ENCODE assay signal across 9 cellular contexts in genomic region chr2:84927275-84927627, GRCh38. TPM values are rescaled to one million over a fixed set of nuclear protein-coding genes. Genes with fewer than 3 reads are reported as not detected.
DNase-seq lines count a peak whose midpoint lies in the region; ATAC-seq, FAIRE-seq and TF ChIP-seq lines count a peak whose summit lies in the region.
"Had no signal": no experiment of that assay in that cellular context is flagged by ENCODE, and none has a peak within 500 bp of the region (broad histone marks: within the 10 kb centered on the region; RNA-seq: fewer than 3 reads in every experiment).

No MANE protein-coding gene starts in this region.

- TF ChIP-seq EP300 in K562 (IDR thresholded peaks at IDR 0.05; ENCODE audit: low read length) = no peak

- 33% methylated on average over 3 of the region's 3 CpGs for WGBS in K562 (ENCODE audit: insufficient coverage, low coverage, missing lambda C conversion rate)

- in situ Hi-C loops in K562 (cut with MboI) = loop anchor here (5.0 to 10.0 kb wide), 2 partner anchors 378 to 430 kb away; no protein-coding TSS in a partner anchor

- H3K27me3 ChIP-seq in KMS-11 (ENCODE audit: insufficient read depth, low read depth) (no peaks in the 10 kb centered on the region), K562 (ENCODE audit: control insufficient read depth in 2 of 2, insufficient read depth in 2 of 2, low read length in 2 of 2) (no peaks in the 10 kb centered on the region; a peak in 2 of 5 replicates), neutrophil (no peaks in the 10 kb centered on the region)
- H3K27me3 ChIP-seq: tibial nerve had no signal

- no peak for TF ChIP-seq RAD21 in K562 (CRISPR knock-in tag; conservative IDR thresholded peaks at IDR 0.05 in 1 of 2, IDR thresholded peaks at IDR 0.05 in 1 of 2)

- H3K4me2 ChIP-seq in KMS-11 (peak overlapping the region; percentile 85), K562 (ENCODE audit: insufficient read depth, low read length) (peak overlapping the region; percentile 93; the same call in 1 of the 2 replicates)

- H3K9ac ChIP-seq in KMS-11 (peak overlapping the region; percentile 61; the same call in 1 of the 2 replicates), K562 (ENCODE audit: insufficient read depth in 1 of 2, low read depth in 2 of 2, low read length in 2 of 2) (no peak overlapping the region)

- H3K4me1 ChIP-seq in KMS-11 (ENCODE audit: low read depth, poor library complexity, severe bottlenecking) (peaks cover 52% of the 10 kb centered on the region), K562 (replicated peaks in 1 of 2; ENCODE audit: control insufficient read depth in 2 of 2, insufficient read depth in 2 of 2, low read length in 2 of 2) (peaks cover 13 to 19% of the 10 kb centered on the region in 2 experiments), neutrophil (ENCODE audit: control insufficient read depth in 1 of 2, insufficient read depth in 1 of 2, low read depth in 1 of 2, low read length in 1 of 2) (peaks cover 19 to 26% of the 10 kb centered on the region in 2 experiments)

- DNase-seq in T-helper 1 cell = no peak
- no peak for DNase-seq in K562 (ENCODE audit: extremely low read depth in 1 of 4, low spot score in 3 of 4)
- no peak for DNase-seq in D721Med (ENCODE audit: insufficient read length, low spot score)
- no peak for DNase-seq in germinal center (ENCODE audit: low spot score)

- H3K9me3 ChIP-seq in K562 (replicated peaks; ENCODE audit: control insufficient read depth, insufficient read depth, low read depth, low read length) (no peaks in the 10 kb centered on the region), neutrophil (no peaks in the 10 kb centered on the region)
- H3K9me3 ChIP-seq: tibial nerve had no signal

- H3K36me3 ChIP-seq in KMS-11 (ENCODE audit: insufficient read depth) (no peaks in the 10 kb centered on the region), K562 (ENCODE audit: control insufficient read depth, insufficient read depth, low read length) (no peaks in the 10 kb centered on the region), neutrophil (no peaks in the 10 kb centered on the region)
- H3K36me3 ChIP-seq: tibial nerve had no signal

- no TSS peak for BruUV-seq in K562 (replicated peaks; lab: Mats Ljungman, UMichigan)

- H3K27ac ChIP-seq in KMS-11 (peak overlapping the region; percentile 67), K562 (ENCODE audit: extremely low read depth, low read depth, low read length) (no peak overlapping the region), neutrophil (peak overlapping the region; percentile 13)

- H3K79me2 ChIP-seq in KMS-11 (ENCODE audit: insufficient read depth, low read depth) = no peaks in the 10 kb centered on the region
- H3K79me2 ChIP-seq in K562 (ENCODE audit: control insufficient read depth, insufficient read depth, low read length) = no peaks in the 10 kb centered on the region

- POLR2A ChIA-PET in K562 (lab: Yijun Ruan, JAX) = interaction anchor here (2.8 kb wide), 1 partner anchor 20 kb away, joined by 23 read pairs; no protein-coding TSS in a partner anchor

- H3K4me3 Mint-ChIP-seq in T-helper 1 cell treated with Interleukin-12 subunit alpha and Interleukin-12 subunit beta and Interleukin-4 antibody, amounts not matched to agents 30 μg/mL and 1 μg/mL, for 36 hours = peak overlapping the region; percentile 94

- intact Hi-C loops in K562 (cut with micrococcal nuclease) = loop anchor here (1.0 to 10.0 kb wide), 5 partner anchors 140 to 432 kb away; no protein-coding TSS in a partner anchor

- ATAC-seq in K562 (no peak), GM21576 (IDR thresholded peaks at IDR 0.05; ENCODE audit: unreplicated experiment) (no peak)

- peaks cover 5% of the 10 kb centered on the region for H3K9me1 ChIP-seq in K562 (ENCODE audit: control insufficient read depth, insufficient read depth, low read length)

- peaks cover 46% of the 10 kb centered on the region for H3K4me1 Mint-ChIP-seq in T-helper 1 cell treated with Interleukin-12 subunit alpha and Interleukin-12 subunit beta and Interleukin-4 antibody, amounts not matched to agents 30 μg/mL and 1 μg/mL, for 36 hours (ENCODE audit: low read depth)

- H3K36me3 Mint-ChIP-seq in T-helper 1 cell treated with Interleukin-12 subunit alpha and Interleukin-12 subunit beta and Interleukin-4 antibody, amounts not matched to agents 30 μg/mL and 1 μg/mL, for 36 hours (ENCODE audit: low read depth) = peaks cover 7% of the 10 kb centered on the region

- H3K9me3 Mint-ChIP-seq in T-helper 1 cell treated with Interleukin-12 subunit alpha and Interleukin-12 subunit beta and Interleukin-4 antibody, amounts not matched to agents 30 μg/mL and 1 μg/mL, for 36 hours = peaks cover 5% of the 10 kb centered on the region

- FAIRE-seq in K562 (lab: Jason Lieb, UNC) (no peak), D721Med (lab: Jason Lieb, UNC) (no peak)

- no peak for TF ChIP-seq POLR2A in K562 (conservative IDR thresholded peaks at IDR 0.05)

- CTCF ChIA-PET in K562 (lab: Yijun Ruan, JAX; ENCODE audit: low intra/inter-chr PET ratio) = interaction anchor here (0.6 to 3.1 kb wide), 7 partner anchors 56 to 432 kb away, joined by 3 to 20 read pairs (median 4); no protein-coding TSS in a partner anchor

- H4K20me1 ChIP-seq in KMS-11 (ENCODE audit: insufficient read depth) (no peaks in the 10 kb centered on the region), K562 (replicated peaks; ENCODE audit: control insufficient read depth, insufficient read depth, low read length) (no peaks in the 10 kb centered on the region)

- TF ChIP-seq CTCF in KMS-11 (conservative IDR thresholded peaks at IDR 0.05; ENCODE audit: low read depth, low read length) (0 out of 2 replicates have a peak, but pooled peaks have one; percentile 1), K562 (IDR thresholded peaks at IDR 0.05 in 2 of 3, conservative IDR thresholded peaks at IDR 0.05 in 1 of 3; ENCODE audit: insufficient read depth in 2 of 3, low read depth in 1 of 3, low read length in 3 of 3) (no peak; a peak in 1 of 6 replicates), neutrophil (IDR thresholded peaks at IDR 0.05) (no peak), D721Med (IDR thresholded peaks at IDR 0.05; ENCODE audit: insufficient read depth, missing control alignments) (no peak)

- no peaks in the 10 kb centered on the region for H3K27me3 Mint-ChIP-seq in T-helper 1 cell treated with Interleukin-12 subunit alpha and Interleukin-12 subunit beta and Interleukin-4 antibody, amounts not matched to agents 30 μg/mL and 1 μg/mL, for 36 hours (ENCODE audit: low read depth)

- H3K4me3 ChIP-seq in KMS-11 (IDR thresholded peaks at IDR 0.05; ENCODE audit: insufficient read depth, low read depth, low read length) (no peak overlapping the region), K562 (no peak overlapping the region), neutrophil (ENCODE audit: low read depth in 1 of 2, low read length in 1 of 2) (peak overlapping the region; percentile 48 to 69)

- H2AFZ ChIP-seq in KMS-11 (ENCODE audit: low read depth) = peak overlapping the region; percentile 99; the same call in 1 of the 2 replicates
- peak overlapping the region; percentile 15; the same call in 1 of the 2 replicates for H2AFZ ChIP-seq in K562 (ENCODE audit: low read depth, low read length)

- H3K27ac Mint-ChIP-seq in T-helper 1 cell treated with Interleukin-12 subunit alpha and Interleukin-12 subunit beta and Interleukin-4 antibody, amounts not matched to agents 30 μg/mL and 1 μg/mL, for 36 hours = peak overlapping the region; percentile 93

RNA-seq across cellular contexts. Expression of gene TMSB10, which starts 21.8 kb away (rescaled TPM):
- total RNA-seq in K562 (2011; cell fraction: chromatin; rRNA removed; ENCODE audit: low replicate concordance) = 30.5 and 48.2 TPM in 2 replicates
- 34.2 and 70.4 TPM in 2 replicates for total RNA-seq in K562 (2011; cell fraction: nucleolus; rRNA removed)
- total RNA-seq in K562 (2011; cell fraction: nucleoplasm; rRNA removed) = 75.8 and 139 TPM in 2 replicates
- total RNA-seq in K562 (2014; rRNA removed) = 1,173 and 2,226 TPM in 2 replicates
- total RNA-seq in K562 (2014; rRNA removed; fragmentation: Illumina TruSeq; extraction: Trizol) = 959 and 1,048 TPM in 2 replicates
- total RNA-seq in K562 (2015; rRNA removed; fragmentation: Illumina TruSeq; extraction: Trizol) = 1,394 and 1,397 TPM in 2 replicates
- total RNA-seq in K562 (2021) = 583 and 608 TPM in 2 replicates
- polyA plus RNA-seq in K562 (2011; rRNA removed) = 266 and 531 TPM in 2 replicates
- 433 and 683 TPM in 2 replicates for polyA plus RNA-seq in K562 (2011; cell fraction: cytosol; rRNA removed)
- 284 and 308 TPM in 2 replicates for polyA plus RNA-seq in K562 (2011; cell fraction: nucleus; rRNA removed)
- polyA plus RNA-seq in K562 (2012) = 1,629 and 1,914 TPM in 2 replicates
- 1,329 TPM in 2 replicates for polyA plus RNA-seq in K562 (2014; fragmentation: Illumina TruSeq; extraction: Trizol)
- 100 to 1,000 TPM; 382 to 669 TPM for polyA plus RNA-seq in K562 (2014; fragmentation: Nextera tagmentation; extraction: Ambion mirVana)
- 1,359 and 1,607 TPM in 2 replicates for polyA plus RNA-seq in K562 (2014; rRNA removed)
- polyA minus RNA-seq in K562 (2011; rRNA and poly(A)+ RNA removed) = 163 and 256 TPM in 2 replicates
- polyA minus RNA-seq in K562 (2011; cell fraction: cytosol; rRNA and poly(A)+ RNA removed) = 121 and 183 TPM in 2 replicates
- polyA minus RNA-seq in K562 (2011; cell fraction: nucleus; rRNA and poly(A)+ RNA removed) = 21.8 and 28.5 TPM in 2 replicates

RNA-seq across cellular contexts. Expression of gene KCMF1, which starts 43.7 kb away (rescaled TPM):
- total RNA-seq in K562 (2011; cell fraction: chromatin; rRNA removed; ENCODE audit: low replicate concordance) = 25.9 and 38.5 TPM in 2 replicates
- total RNA-seq in K562 (2011; cell fraction: nucleolus; rRNA removed) = 8.8 and 10.0 TPM in 2 replicates
- 17.4 and 18.4 TPM in 2 replicates for total RNA-seq in K562 (2011; cell fraction: nucleoplasm; rRNA removed)
- total RNA-seq in K562 (2014; rRNA removed) = 30.7 and 34.7 TPM in 2 replicates
- 61.3 and 73.9 TPM in 2 replicates for total RNA-seq in K562 (2014; rRNA removed; fragmentation: Illumina TruSeq; extraction: Trizol)
- 46.5 and 47.0 TPM in 2 replicates for total RNA-seq in K562 (2015; rRNA removed; fragmentation: Illumina TruSeq; extraction: Trizol)
- total RNA-seq in K562 (2021) = 68.8 and 69.5 TPM in 2 replicates
- 57.7 and 88.2 TPM in 2 replicates for polyA plus RNA-seq in K562 (2011; rRNA removed)
- 28.6 and 42.6 TPM in 2 replicates for polyA plus RNA-seq in K562 (2011; cell fraction: cytosol; rRNA removed)
- polyA plus RNA-seq in K562 (2011; cell fraction: nucleus; rRNA removed) = 23.7 and 33.0 TPM in 2 replicates
- polyA plus RNA-seq in K562 (2012) = 49.1 and 51.2 TPM in 2 replicates
- polyA plus RNA-seq in K562 (2014; fragmentation: Illumina TruSeq; extraction: Trizol) = 52.0 and 52.8 TPM in 2 replicates
- polyA plus RNA-seq in K562 (2014; fragmentation: Nextera tagmentation; extraction: Ambion mirVana) = 1 to 10 TPM; 6.8 to 7.5 TPM
- polyA plus RNA-seq in K562 (2014; rRNA removed) = 36.7 and 43.9 TPM in 2 replicates
- 80.5 and 109 TPM in 2 replicates for polyA minus RNA-seq in K562 (2011; rRNA and poly(A)+ RNA removed)
- polyA minus RNA-seq in K562 (2011; cell fraction: cytosol; rRNA and poly(A)+ RNA removed) = 18.0 and 41.3 TPM in 2 replicates
- polyA minus RNA-seq in K562 (2011; cell fraction: nucleus; rRNA and poly(A)+ RNA removed) = 8.1 and 14.1 TPM in 2 replicates

RNA-seq across cellular contexts. Expression of gene TRABD2A, which starts 46.4 kb away (rescaled TPM):
- 0.42 TPM in 1 of 2 replicates, not detected in the other for total RNA-seq in K562 (2011; cell fraction: chromatin; rRNA removed; ENCODE audit: low replicate concordance)
- total RNA-seq in K562 (2011; cell fraction: nucleolus; rRNA removed) = 0.17 and 0.79 TPM in 2 replicates
- 0.44 and 0.53 TPM in 2 replicates for total RNA-seq in K562 (2011; cell fraction: nucleoplasm; rRNA removed)
- total RNA-seq in K562 (2014; rRNA removed) (0.12 and 0.18 TPM in 2 replicates), K562 (2014; rRNA removed; fragmentation: Illumina TruSeq; extraction: Trizol) (0.16 and 0.25 TPM in 2 replicates), K562 (2015; rRNA removed; fragmentation: Illumina TruSeq; extraction: Trizol) (0.36 TPM in 1 of 2 replicates, not detected in the other), K562 (2021) (0.31 and 0.33 TPM in 2 replicates)
- polyA plus RNA-seq in K562 (2011; rRNA removed) (0.14 and 0.45 TPM in 2 replicates), K562 (2014; fragmentation: Illumina TruSeq; extraction: Trizol) (0.07 TPM in 1 of 2 replicates, not detected in the other), K562 (2014; fragmentation: Nextera tagmentation; extraction: Ambion mirVana) (under 1 TPM; 0.08 to 0.38 TPM), K562 (2014; rRNA removed) (0.09 TPM in 1 of 2 replicates, not detected in the other)
- polyA plus RNA-seq in K562 (2011; cell fraction: cytosol; rRNA removed) = 0.41 and 0.49 TPM in 2 replicates
- polyA plus RNA-seq in K562 (2011; cell fraction: nucleus; rRNA removed) = 0.36 TPM in 1 of 2 replicates, not detected in the other
- polyA plus RNA-seq in K562 (2012) = 0.25 and 0.47 TPM in 2 replicates
- 0.42 and 0.95 TPM in 2 replicates for polyA minus RNA-seq in K562 (2011; rRNA and poly(A)+ RNA removed)
- polyA minus RNA-seq in K562 (2011; cell fraction: cytosol; rRNA and poly(A)+ RNA removed) = 0.48 TPM in 1 of 2 replicates, not detected in the other
- 0.11 and 0.54 TPM in 2 replicates for polyA minus RNA-seq in K562 (2011; cell fraction: nucleus; rRNA and poly(A)+ RNA removed)

Comparison
In these comparisons a context has a peak if more than half of its experiments do, and no peak if none do; other contexts are left out.
1. H3K4me3 ChIP-seq: peak in neutrophil (2 of 2); none in KMS-11 (single experiment) and K562 (single experiment).